ENCODE assay signal across 11 cellular contexts in genomic region chr21:45378258-45378966, GRCh38. TPM values are rescaled to one million over a fixed set of nuclear protein-coding genes. Genes with fewer than 3 reads are reported as not detected.
DNase-seq lines count a peak whose midpoint lies in the region; ATAC-seq lines count a peak whose summit lies in the region.
"Had no signal": no experiment of that assay in that cellular context is flagged by ENCODE, and none has a peak within 500 bp of the region (broad histone marks: within the 10 kb centered on the region; RNA-seq: fewer than 3 reads in every experiment).

No MANE protein-coding gene starts in this region.

- intact Hi-C loops in left ventricle myocardium superior (cut with micrococcal nuclease) = loop anchor here (10.0 kb wide), 1 partner anchor 64 kb away; no protein-coding TSS in a partner anchor

- peak; percentile 55 for DNase-seq in GM04504 (ENCODE audit: low read depth)
- peak; percentile 51 for DNase-seq in T1000 (lab: John Stamatoyannopoulos, UW)
- DNase-seq in left ventricle myocardium superior = peak; percentile 18
- DNase-seq in pons (ENCODE audit: low spot score) = peak; percentile 3
- DNase-seq in UCSD-AML1 (lab: John Stamatoyannopoulos, UW; ENCODE audit: unreplicated experiment) = no peak
- DNase-seq in activated CD8-positive, alpha-beta memory T cell treated with anti-CD3 and anti-CD28 coated beads, Interleukin-2, amount 50 U/mL, for 48 hours = no peak
- DNase-seq in stimulated activated CD4-positive, alpha-beta T cell treated with anti-CD3 and anti-CD28 coated beads, Interleukin-2, amount 100 ng/mL, for 24 hours = no peak
- DNase-seq: foreskin keratinocyte, NCI-H774 had no signal

- no peak for ATAC-seq in left ventricle myocardium superior
- ATAC-seq in activated CD4-positive, CD25-positive, alpha-beta regulatory T cell treated with anti-CD3 and anti-CD28 coated beads, Interleukin-2, amount 50 U/mL, for 24 hours = no peak
- ATAC-seq: foreskin keratinocyte; stimulated activated memory B cell treated with anti-CD40 and anti-IgM and Interleukin-4, amounts not matched to agents 10 μg/mL and 1 μg/mL and 100 μg/mL, for 72 hours had no signal

RNA-seq across cellular contexts. Expression of gene COL18A1, which starts 26.6 kb away (rescaled TPM):
- 52.4 TPM for total RNA-seq in left ventricle myocardium superior

Comparison
In these comparisons a context has a peak if more than half of its experiments do, and no peak if none do; other contexts are left out.
1. DNase-seq: peak in GM04504 (single experiment), T1000 (single experiment), left ventricle myocardium superior (single experiment) and pons (single experiment); none in UCSD-AML1 (single experiment), activated CD8-positive, alpha-beta memory T cell treated with anti-CD3 and anti-CD28 coated beads, Interleukin-2, amount 50 U/mL, for 48 hours (single experiment) and stimulated activated CD4-positive, alpha-beta T cell treated with anti-CD3 and anti-CD28 coated beads, Interleukin-2, amount 100 ng/mL, for 24 hours (0 of 2).